In the genomic region with DNA sequence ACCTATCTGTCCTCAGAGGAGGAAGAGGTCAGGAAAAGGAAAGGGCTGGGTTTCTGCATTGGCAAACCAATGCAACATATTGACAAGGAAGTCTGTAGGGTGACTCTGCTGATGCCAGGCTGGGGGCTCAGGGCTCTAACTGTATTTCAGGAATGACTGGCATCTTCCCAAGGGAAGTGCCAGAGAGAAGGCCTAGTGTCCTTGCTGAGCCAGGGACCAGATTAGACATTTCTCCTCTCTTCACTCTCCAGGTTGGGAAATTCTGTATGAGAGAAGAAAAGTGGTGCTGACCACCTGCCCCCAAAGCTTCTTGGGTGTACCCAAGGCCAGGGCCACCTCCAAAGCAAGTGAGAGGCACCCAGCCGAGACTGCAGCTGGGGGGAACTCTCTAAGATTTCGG, we compare ENCODE assay signal across 1 cellular context.
TF ChIP-seq lines count a peak whose summit lies in the region.

No MANE protein-coding gene starts in this region.

TF ChIP-seq in IMR-90, 13 proteins besides CTCF, POLR2A, EP300 and RAD21:
- TF ChIP-seq NFE2L2 (IDR thresholded peaks at IDR 0.05; ENCODE audit: low read depth, low read length) (no peak), BHLHE40 (IDR thresholded peaks at IDR 0.05; ENCODE audit: low read depth, low read length) (no peak), MXI1 (IDR thresholded peaks at IDR 0.05; ENCODE audit: borderline replicate concordance, low read depth, low read length) (no peak), CHD1 (IDR thresholded peaks at IDR 0.05; ENCODE audit: low read depth, low read length) (no peak), MAFK (IDR thresholded peaks at IDR 0.05; ENCODE audit: low read depth, low read length) (no peak), SMC3 (IDR thresholded peaks at IDR 0.05; ENCODE audit: low read depth, low read length) (no peak), FOS (IDR thresholded peaks at IDR 0.05; ENCODE audit: low read depth, low read length) (no peak), RFX5 (IDR thresholded peaks at IDR 0.05; ENCODE audit: low read depth, low read length) (no peak), USF2 (IDR thresholded peaks at IDR 0.05; ENCODE audit: low read depth, low read length) (no peak), RCOR1 (IDR thresholded peaks at IDR 0.05; ENCODE audit: insufficient replicate concordance, low read length) (no peak)
- TF ChIP-seq, protein P1, sequence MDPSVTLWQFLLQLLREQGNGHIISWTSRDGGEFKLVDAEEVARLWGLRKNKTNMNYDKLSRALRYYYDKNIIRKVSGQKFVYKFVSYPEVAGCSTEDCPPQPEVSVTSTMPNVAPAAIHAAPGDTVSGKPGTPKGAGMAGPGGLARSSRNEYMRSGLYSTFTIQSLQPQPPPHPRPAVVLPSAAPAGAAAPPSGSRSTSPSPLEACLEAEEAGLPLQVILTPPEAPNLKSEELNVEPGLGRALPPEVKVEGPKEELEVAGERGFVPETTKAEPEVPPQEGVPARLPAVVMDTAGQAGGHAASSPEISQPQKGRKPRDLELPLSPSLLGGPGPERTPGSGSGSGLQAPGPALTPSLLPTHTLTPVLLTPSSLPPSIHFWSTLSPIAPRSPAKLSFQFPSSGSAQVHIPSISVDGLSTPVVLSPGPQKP (IDR thresholded peaks at IDR 0.05; ENCODE audit: borderline replicate concordance, low read depth, low read length): no peak
